In genomic region chr17:48542956-48543853, GRCh38 we compare ENCODE assay signal across 9 cellular contexts. TPM values are rescaled to one million over a fixed set of nuclear protein-coding genes. Genes with fewer than 3 reads are reported as not detected.
DNase-seq lines count a peak whose midpoint lies in the region; FAIRE-seq and TF ChIP-seq lines count a peak whose summit lies in the region.
"Had no signal": no experiment of that assay in that cellular context is flagged by ENCODE, and none has a peak within 500 bp of the region (broad histone marks: within the 10 kb centered on the region; RNA-seq: fewer than 3 reads in every experiment).

No MANE protein-coding gene starts in this region.

- CTCF ChIA-PET in HEK293 (lab: Yijun Ruan, JAX): interaction anchor here (0.6 to 2.6 kb wide), 7 partner anchors 20 to 224 kb away, joined by 3 to 9 read pairs (median 3); no protein-coding TSS in a partner anchor

- peak; percentile 61 for TF ChIP-seq CTCF in HEK293 (tag by site-specific recombination; IDR thresholded peaks at IDR 0.05)

- POLR2A ChIA-PET in HEK293 (lab: Yijun Ruan, JAX): interaction anchor here (0.5 to 2.3 kb wide), 5 partner anchors 12 to 245 kb away, joined by 3 to 17 read pairs (median 5); partner anchors contain the start of gene HOXB4

- H3K27ac ChIP-seq in HEK293 (ENCODE audit: extremely low read depth, low read depth, low read length): peak overlapping the region; percentile 100
- no peak overlapping the region for H3K27ac ChIP-seq in SJSA1
- H3K27ac ChIP-seq in skeletal muscle tissue (ENCODE audit: low read depth, low read length): peak overlapping the region; percentile 58

- peak; percentile 87 for DNase-seq in ELF-1 (ENCODE audit: low read depth, low spot score)
- DNase-seq in SJSA1 (ENCODE audit: low read depth in 1 of 2, low spot score in 2 of 2): peak; percentile 74 to 85
- DNase-seq in adipocyte (ENCODE audit: low read depth): peak; percentile 13
- peak; percentile 64 for DNase-seq in hepatic stellate cell (ENCODE audit: low spot score)
- DNase-seq in posterior vena cava (ENCODE audit: low spot score): no peak
- DNase-seq in urothelium cell line (ENCODE audit: low spot score): no peak

- H3K9me3 ChIP-seq in HEK293 (ENCODE audit: control insufficient read depth, insufficient read depth, low read depth, low read length) (no peaks in the 10 kb centered on the region), SJSA1 (replicated peaks) (no peaks in the 10 kb centered on the region), adipocyte (ENCODE audit: control insufficient read depth, low read length) (no peaks in the 10 kb centered on the region), skeletal muscle tissue (ENCODE audit: control insufficient read depth in 3 of 3, low read length in 3 of 3) (no peaks in the 10 kb centered on the region)

- no peak for FAIRE-seq in urothelium cell line (lab: Jason Lieb, UNC)

- H3K9ac ChIP-seq in adipocyte (ENCODE audit: low read length): peak overlapping the region; percentile 99
- peak overlapping the region; percentile 45 to 81 (median 76) for H3K9ac ChIP-seq in skeletal muscle tissue (ENCODE audit: low read depth in 1 of 3, low read length in 3 of 3)

- H3K4me1 ChIP-seq in HEK293 (ENCODE audit: control insufficient read depth, insufficient read depth, low read length) (peaks cover 36% of the 10 kb centered on the region), SJSA1 (replicated peaks) (peaks cover 11% of the 10 kb centered on the region), adipocyte (ENCODE audit: control insufficient read depth, insufficient read depth, low read length) (peaks cover 45% of the 10 kb centered on the region), skeletal muscle tissue (ENCODE audit: control insufficient read depth in 3 of 3, insufficient read depth in 3 of 3, low read length in 3 of 3) (peaks cover 4 to 42% (median 5%) of the 10 kb centered on the region in 3 donors)

- H3K4me3 ChIP-seq in HEK293 (ENCODE audit: low read depth, low read length) (peak overlapping the region; percentile 79), SJSA1 (peak overlapping the region; percentile 48), adipocyte (ENCODE audit: low read length) (peak overlapping the region; percentile 95), skeletal muscle tissue (ENCODE audit: low read length in 3 of 3) (peak overlapping the region; percentile 72 to 91 (median 75))

- H3K36me3 ChIP-seq in HEK293 (ENCODE audit: control insufficient read depth in 2 of 2, insufficient read depth in 1 of 2, low read length in 2 of 2): peaks cover 0 to 11% of the 10 kb centered on the region in 2 experiments; a peak in 2 of 3 replicates
- no peaks in the 10 kb centered on the region for H3K36me3 ChIP-seq in SJSA1
- H3K36me3 ChIP-seq in adipocyte (ENCODE audit: control insufficient read depth, insufficient read depth, low read length, severe bottlenecking): peaks cover 4% of the 10 kb centered on the region
- H3K36me3 ChIP-seq in skeletal muscle tissue (ENCODE audit: control insufficient read depth in 3 of 3, insufficient read depth in 3 of 3, low read length in 3 of 3): no peaks in the 10 kb centered on the region

- H3K27me3 ChIP-seq in SJSA1 (replicated peaks) (no peaks in the 10 kb centered on the region), adipocyte (replicated peaks; ENCODE audit: control insufficient read depth, insufficient read depth, low read length) (no peaks in the 10 kb centered on the region), skeletal muscle tissue (ENCODE audit: control insufficient read depth in 3 of 3, insufficient read depth in 3 of 3, low read length in 3 of 3) (peaks cover 0 to 67% (median 58%) of the 10 kb centered on the region in 3 donors)

- intact Hi-C loops in posterior vena cava (cut with DNase I): loop anchor here in 1 of 2 donors (5.0 kb wide), 1 partner anchor 51 kb away; no protein-coding TSS in a partner anchor

TF ChIP-seq in HEK293, 187 proteins besides CTCF, POLR2A, EP300 and RAD21 (continues in another document):
- TF ChIP-seq ZNF530 (tag by site-specific recombination; IDR thresholded peaks at IDR 0.05; ENCODE audit: low read depth) (no peak), ZBTB44 (tag by site-specific recombination; IDR thresholded peaks at IDR 0.05) (no peak), ZNF677 (tag by site-specific recombination; IDR thresholded peaks at IDR 0.05) (no peak), KLF8 (tag by site-specific recombination; IDR thresholded peaks at IDR 0.05) (peak; percentile 26; the same call in 1 of the 2 replicates), ZNF514 (tag by site-specific recombination; IDR thresholded peaks at IDR 0.05) (no peak), ZBTB20 (tag by site-specific recombination; IDR thresholded peaks at IDR 0.05) (peak; percentile 66), ATF2 (tag by site-specific recombination; IDR thresholded peaks at IDR 0.05; ENCODE audit: low read depth) (no peak), MEIS1 (CRISPR knock-in tag; IDR thresholded peaks at IDR 0.05; ENCODE audit: borderline replicate concordance) (no peak), SP3 (tag by site-specific recombination; IDR thresholded peaks at IDR 0.05) (no peak; the same call in 1 of the 2 replicates), GLI4 (tag by site-specific recombination; IDR thresholded peaks at IDR 0.05) (no peak), ZNF660 (tag by site-specific recombination; IDR thresholded peaks at IDR 0.05) (no peak), ZNF623 (tag by site-specific recombination; IDR thresholded peaks at IDR 0.05) (no peak), HIC1 (tag by site-specific recombination; IDR thresholded peaks at IDR 0.05) (no peak), ZNF629 (tag by site-specific recombination; IDR thresholded peaks at IDR 0.05) (peak; percentile 25; the same call in 1 of the 2 replicates), ZNF112 (tag by site-specific recombination; IDR thresholded peaks at IDR 0.05) (no peak), ZNF19 (tag by site-specific recombination; IDR thresholded peaks at IDR 0.05; ENCODE audit: low read depth) (no peak), ZBTB26 (tag by site-specific recombination; optimal IDR thresholded peaks at IDR 0.05) (peak; percentile 91)

RNA-seq across cellular contexts. Expression of gene HOXB2, which starts 1.7 kb away (rescaled TPM):
- 4.2 and 10.5 TPM in 2 replicates for total RNA-seq in SJSA1 (2014; rRNA removed; shearing (Covaris generic))
- total RNA-seq in skeletal muscle tissue (3.1 TPM), posterior vena cava (10 to 100 TPM; 18.9 to 22.3 TPM)
- total RNA-seq: SK-MEL-5 had no signal

RNA-seq across cellular contexts. Expression of gene HOXB1, which starts 12.4 kb away (rescaled TPM):
- total RNA-seq in SJSA1 (2014; rRNA removed; shearing (Covaris generic)): not detected in 2 replicates
- total RNA-seq in skeletal muscle tissue (not detected), posterior vena cava (not detected)
- total RNA-seq: SK-MEL-5 had no signal

RNA-seq across cellular contexts. Expression of gene HOXB4, which starts 34.9 kb away (rescaled TPM):
- total RNA-seq in SJSA1 (2014; rRNA removed; shearing (Covaris generic)): 1.2 and 3.2 TPM in 2 replicates
- 1.0 TPM for total RNA-seq in skeletal muscle tissue
- 1 to 10 TPM; 5.0 to 6.9 TPM for total RNA-seq in posterior vena cava

RNA-seq across cellular contexts. Expression of gene HOXB3, which starts 46.8 kb away (rescaled TPM):
- 1.4 and 5.2 TPM in 2 replicates for total RNA-seq in SJSA1 (2014; rRNA removed; shearing (Covaris generic))
- 4.2 TPM for total RNA-seq in skeletal muscle tissue
- total RNA-seq in posterior vena cava: 10 to 100 TPM; 16.0 to 23.6 TPM

RNA-seq across cellular contexts. Expression of gene HOXB5, which starts 50.4 kb away (rescaled TPM):
- 0.05 and 1.2 TPM in 2 replicates for total RNA-seq in SJSA1 (2014; rRNA removed; shearing (Covaris generic))
- total RNA-seq in skeletal muscle tissue (not detected), posterior vena cava (1 to 10 TPM; 1.1 to 2.8 TPM)
- total RNA-seq: SK-MEL-5 had no signal

Comparison
In these comparisons a context has a peak if more than half of its experiments do, and no peak if none do; other contexts are left out.
1. DNase-seq: peak in ELF-1 (single experiment), SJSA1 (2 of 2), adipocyte (single experiment) and hepatic stellate cell (single experiment); none in posterior vena cava (single experiment) and urothelium cell line (single experiment).
2. Peak in every context shown above with its lines, with median percentiles within 50 percentile points of each other: H3K4me3 ChIP-seq.